ENCODE assay signal across 12 cellular contexts in genomic region chr7:30249316-30249715, GRCh38.
"Had no signal": no experiment of that assay in that cellular context is flagged by ENCODE, and none has a peak within 500 bp of the region (broad histone marks: within the 10 kb centered on the region; RNA-seq: fewer than 3 reads in every experiment).

No MANE protein-coding gene starts in this region.

- H3K9me3 Mint-ChIP-seq: activated CD4-positive, alpha-beta memory T cell treated with anti-CD3 and anti-CD28 coated beads for 36 hours; natural killer cell had no signal

- H3K4me3 Mint-ChIP-seq: activated CD4-positive, alpha-beta memory T cell treated with anti-CD3 and anti-CD28 coated beads for 36 hours; activated naive CD8-positive, alpha-beta T cell; natural killer cell had no signal

- H3K36me3 Mint-ChIP-seq: activated CD4-positive, alpha-beta memory T cell treated with anti-CD3 and anti-CD28 coated beads for 36 hours; activated naive CD8-positive, alpha-beta T cell; natural killer cell had no signal

- DNase-seq: activated CD4-positive, alpha-beta memory T cell treated with anti-CD3 and anti-CD28 coated beads for 36 hours; mesenchymal stem cell; mucosa of descending colon; natural killer cell; pancreas; stimulated activated CD8-positive, alpha-beta memory T cell treated with anti-CD3 and anti-CD28 coated beads, Interleukin-4, amount 100 ng/mL, for 48 hours; stimulated activated naive CD4-positive, alpha-beta T cell treated with Interleukin-2 at 50 U/mL for 16 hours; uterus had no signal

- H3K27ac Mint-ChIP-seq: activated CD4-positive, alpha-beta memory T cell treated with anti-CD3 and anti-CD28 coated beads for 36 hours; activated naive CD8-positive, alpha-beta T cell had no signal

- H3K4me3 ChIP-seq: cardiac muscle cell, mucosa of descending colon, pancreas, tibial nerve, uterus had no signal

- H3K9me3 ChIP-seq: mucosa of descending colon, pancreas, tibial nerve, uterus had no signal

- H3K4me1 ChIP-seq: uterus had no signal

- H3K27me3 ChIP-seq: cardiac muscle cell, pancreas, tibial nerve, uterus had no signal

- H3K27me3 Mint-ChIP-seq: activated CD4-positive, alpha-beta memory T cell treated with anti-CD3 and anti-CD28 coated beads for 36 hours; activated naive CD8-positive, alpha-beta T cell had no signal

- H3K36me3 ChIP-seq: cardiac muscle cell, pancreas, tibial nerve, uterus had no signal

- FAIRE-seq: pancreas, TTC549 had no signal

- H3K27ac ChIP-seq: cardiac muscle cell, uterus had no signal
